In the genomic region with DNA sequence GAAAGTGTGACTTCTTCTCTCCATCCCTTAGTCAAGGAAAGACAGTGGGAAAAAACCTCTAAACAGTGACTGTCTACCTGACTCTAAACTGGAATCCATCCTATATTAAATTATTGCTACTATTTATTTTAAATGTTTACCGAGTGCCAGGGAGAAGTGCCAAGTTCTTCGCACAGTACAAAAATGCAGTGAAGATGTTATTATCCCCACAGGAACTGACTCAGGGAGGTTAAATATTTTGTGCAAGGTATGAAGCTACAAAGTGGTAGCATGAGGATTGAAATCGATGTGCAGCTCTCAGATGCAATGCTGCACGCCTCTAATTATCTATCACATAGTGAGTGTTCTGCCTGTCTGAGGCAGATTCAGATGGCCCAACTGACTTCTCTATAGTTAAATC, we compare ENCODE assay signal across 23 cellular contexts.
DNase-seq lines count a peak whose midpoint lies in the region; ATAC-seq, FAIRE-seq and TF ChIP-seq lines count a peak whose summit lies in the region.
"Had no signal": no experiment of that assay in that cellular context is flagged by ENCODE, and none has a peak within 500 bp of the region (broad histone marks: within the 10 kb centered on the region; RNA-seq: fewer than 3 reads in every experiment).

No MANE protein-coding gene starts in this region.

- no peak for TF ChIP-seq RAD21 in H1 (IDR thresholded peaks at IDR 0.05 in 1 of 2, conservative IDR thresholded peaks at IDR 0.05 in 1 of 2; ENCODE audit: low read depth in 2 of 2, low read length in 2 of 2)

- H2BK5ac ChIP-seq in H1 (ENCODE audit: low read depth, low read length) = peak overlapping the region; percentile 49; the same call in 1 of the 2 replicates

- no peak overlapping the region for H4K91ac ChIP-seq in H1 (replicated peaks; ENCODE audit: insufficient read length, low read length)

- no peak overlapping the region for H3K56ac ChIP-seq in H1 (replicated peaks; ENCODE audit: insufficient read length, low read depth, low read length)

- no peaks in the 10 kb centered on the region for H3K9me3 Mint-ChIP-seq in MCF 10A (ENCODE audit: unreplicated experiment)
- no peaks in the 10 kb centered on the region for H3K9me3 Mint-ChIP-seq in Caco-2 (ENCODE audit: unreplicated experiment)
- H3K9me3 Mint-ChIP-seq: HFFc6 had no signal

- TF ChIP-seq EP300 in H1 (IDR thresholded peaks at IDR 0.05; ENCODE audit: borderline replicate concordance in 1 of 2, low read depth in 2 of 2, low read length in 2 of 2) = no peak

- no peak overlapping the region for H2BK20ac ChIP-seq in H1 (ENCODE audit: low read length)

- H3K27me3 Mint-ChIP-seq in MCF 10A (ENCODE audit: insufficient read depth, unreplicated experiment) (no peaks in the 10 kb centered on the region), Caco-2 (ENCODE audit: insufficient read depth, unreplicated experiment) (no peaks in the 10 kb centered on the region)

- TF ChIP-seq POLR2A in H1 (IDR thresholded peaks at IDR 0.05; ENCODE audit: control extremely low read depth in 1 of 2, low read depth in 2 of 2, low read length in 2 of 2) = no peak

- H3K4me1 ChIP-seq in mammary epithelial cell (ENCODE audit: insufficient read depth, low read length) = peaks cover 6% of the 10 kb centered on the region
- H3K4me1 ChIP-seq in RWPE2 (ENCODE audit: insufficient read depth, poor library complexity, severe bottlenecking) = no peaks in the 10 kb centered on the region
- 0 out of 7 replicates have a peak, but pooled peaks cover 0 to 4% (median 0%) of the 10 kb centered on the region in 4 experiments for H3K4me1 ChIP-seq in H1 (replicated peaks in 1 of 4; ENCODE audit: control insufficient read depth in 3 of 4, insufficient read depth in 4 of 4, low read length in 3 of 4)
- H3K4me1 ChIP-seq in Caco-2 = no peaks in the 10 kb centered on the region
- H3K4me1 ChIP-seq: HAP-1 had no signal

- H3K14ac ChIP-seq in H1 (ENCODE audit: insufficient read length) = no peak overlapping the region

- H3K4me2 ChIP-seq in mammary epithelial cell (ENCODE audit: insufficient read depth, low read depth, low read length) (no peak overlapping the region), H1 (ENCODE audit: insufficient read depth in 1 of 2, low read depth in 2 of 2, low read length in 2 of 2) (no peak overlapping the region)

- H3K4me3 Mint-ChIP-seq in MCF 10A (ENCODE audit: unreplicated experiment) (no peak overlapping the region), Caco-2 (ENCODE audit: unreplicated experiment) (no peak overlapping the region)
- H3K4me3 Mint-ChIP-seq: HFFc6 had no signal

- BruUV-seq in MCF 10A (replicated peaks; lab: Mats Ljungman, UMichigan) = no TSS peak
- no TSS peak for BruUV-seq in mammary epithelial cell (replicated peaks; lab: Mats Ljungman, UMichigan)
- no TSS peak for BruUV-seq in Caco-2 (replicated peaks; lab: Mats Ljungman, UMichigan)

- H3K79me1 ChIP-seq in H1 (ENCODE audit: low read depth, low read length) = no peaks in the 10 kb centered on the region

- no peaks in the 10 kb centered on the region for H3K36me3 ChIP-seq in mammary epithelial cell (ENCODE audit: insufficient read depth, low read length)
- no peaks in the 10 kb centered on the region for H3K36me3 ChIP-seq in RWPE2 (ENCODE audit: low read depth)
- no peaks in the 10 kb centered on the region for H3K36me3 ChIP-seq in H1 (ENCODE audit: control insufficient read depth in 2 of 4, insufficient read depth in 4 of 4, low read length in 3 of 4)
- no peaks in the 10 kb centered on the region for H3K36me3 ChIP-seq in Caco-2 (ENCODE audit: control insufficient read depth, insufficient read depth, low read length)
- H3K36me3 ChIP-seq: HAP-1, MG63 had no signal

- H3K9ac ChIP-seq in mammary epithelial cell (ENCODE audit: insufficient read depth, low read length) = no peak overlapping the region
- H3K9ac ChIP-seq in H1 (replicated peaks in 1 of 4; ENCODE audit: extremely low read depth in 1 of 4, low read depth in 3 of 4, low read length in 3 of 4) = no peak overlapping the region
- H3K9ac ChIP-seq: GM23248 had no signal

- no peak overlapping the region for H2BK120ac ChIP-seq in H1 (replicated peaks; ENCODE audit: low read depth, low read length)

- no peak overlapping the region for H4K8ac ChIP-seq in H1 (ENCODE audit: extremely low read depth, insufficient read depth, low read length)

- no peak overlapping the region for H3K4ac ChIP-seq in H1 (replicated peaks; ENCODE audit: insufficient read length, low read depth, low read length)

- H3K27me3 ChIP-seq in mammary epithelial cell (ENCODE audit: insufficient read depth, low read length) (no peaks in the 10 kb centered on the region), RWPE2 (ENCODE audit: insufficient read depth, poor library complexity, severe bottlenecking) (no peaks in the 10 kb centered on the region), H1 (replicated peaks in 1 of 4; ENCODE audit: control insufficient read depth in 3 of 4, extremely low read depth in 1 of 4, insufficient read depth in 3 of 4, low read length in 3 of 4) (no peaks in the 10 kb centered on the region), Caco-2 (replicated peaks; ENCODE audit: control insufficient read depth, insufficient read depth, low read length) (no peaks in the 10 kb centered on the region)
- H3K27me3 ChIP-seq: MG63 had no signal

- peak overlapping the region; percentile 33 for H3K27ac Mint-ChIP-seq in MCF 10A (ENCODE audit: low read depth, unreplicated experiment)
- no peak overlapping the region for H3K27ac Mint-ChIP-seq in Caco-2 (ENCODE audit: unreplicated experiment)
- H3K27ac Mint-ChIP-seq: HFFc6 had no signal

- DNase-seq in MCF 10A (ENCODE audit: unreplicated experiment) (no peak), mammary epithelial cell (no peak), RWPE2 (ENCODE audit: low spot score) (no peak), H1 (ENCODE audit: low read depth in 1 of 2, low spot score in 2 of 2) (no peak), Caco-2 (no peak), NCI-H82 (lab: John Stamatoyannopoulos, UW) (no peak), omental fat pad (ENCODE audit: low spot score) (no peak)
- DNase-seq: 8988T; GM23248; HFFc6; Kasumi-1; MG63; NCI-H1105 treated with DMSO at 0.1 percent for 48 hours; NCI-H146; NCI-H2029; NCI-H226; NCI-H510A; NK-92 treated with Interleukin-12 subunit alpha and Interleukin-12 subunit beta, amount 100 ng/mL, for 24 hours; SIG-M5 had no signal

- in situ Hi-C loops in mammary epithelial cell (cut with MboI; ENCODE audit: low sequenced_read_pairs in 2 of 2) = loop anchor here in 1 of 2 donors (10.0 kb wide), 1 partner anchor 274 kb away; no protein-coding TSS in a partner anchor

- no peak overlapping the region for H2AK5ac ChIP-seq in H1 (ENCODE audit: low read depth, low read length)

- peaks cover 28% of the 10 kb centered on the region for H3K36me3 Mint-ChIP-seq in MCF 10A (ENCODE audit: insufficient read depth, unreplicated experiment)
- peaks cover 4% of the 10 kb centered on the region for H3K36me3 Mint-ChIP-seq in Caco-2 (ENCODE audit: insufficient read depth, unreplicated experiment)

- ATAC-seq in RWPE2 (ENCODE audit: low read depth) (peak; percentile 40; the same call in 1 of the 3 replicates), GM21528 (IDR thresholded peaks at IDR 0.05; ENCODE audit: low FRiP score, unreplicated experiment) (no peak), omental fat pad (ENCODE audit: low FRiP score) (no peak)
- ATAC-seq: K562 had no signal

- no peak overlapping the region for H2BK12ac ChIP-seq in H1 (ENCODE audit: low read depth, low read length)

- no peak overlapping the region for H2AFZ ChIP-seq in mammary epithelial cell (ENCODE audit: low read depth, low read length)
- H2AFZ ChIP-seq in H1 (ENCODE audit: low read length) = no peak overlapping the region
- H2AFZ ChIP-seq: GM23248 had no signal

- WGBS in mammary epithelial cell (ENCODE audit: low coverage, missing lambda C conversion rate) = 62% methylated on average over 4 of the region's 4 CpGs
- WGBS in H1 (ENCODE audit: extremely low coverage in 1 of 2, insufficient coverage in 1 of 2, insufficient read length in 1 of 2, insufficient replicate concordance in 2 of 2, low coverage in 1 of 2, low lambda C conversion rate in 2 of 2, missing lambda C conversion rate in 1 of 2), 2 experiments = 90% methylated on average over 4 of the region's 4 CpGs; no CpG with 5 or more reads in 1 of the 2 experiments

- no peak overlapping the region for H3K4me3 ChIP-seq in mammary epithelial cell (replicated peaks in 1 of 3; ENCODE audit: insufficient read depth in 1 of 3, low read depth in 2 of 3, low read length in 3 of 3)
- H3K4me3 ChIP-seq in RWPE2 (ENCODE audit: severe bottlenecking) = no peak overlapping the region
- no peak overlapping the region for H3K4me3 ChIP-seq in H1 (ENCODE audit: extremely low read depth in 1 of 4, insufficient read depth in 2 of 4, low read depth in 3 of 4, low read length in 4 of 4)
- H3K4me3 ChIP-seq in Caco-2 (ENCODE audit: low read depth, low read length) = no peak overlapping the region
- H3K4me3 ChIP-seq: GM23248, HAP-1, K562, MG63, SK-N-MC had no signal

- H3K18ac ChIP-seq in H1 (ENCODE audit: extremely low read depth, low read length) = no peak overlapping the region; the same call in 1 of the 2 replicates

- TF ChIP-seq CTCF in MCF 10A (IDR thresholded peaks at IDR 0.05; ENCODE audit: unreplicated experiment) = no peak
- TF ChIP-seq CTCF in mammary epithelial cell (conservative IDR thresholded peaks at IDR 0.05 in 1 of 2, IDR thresholded peaks at IDR 0.05 in 1 of 2; ENCODE audit: extremely low read depth in 1 of 2, insufficient read depth in 1 of 2, low read depth in 1 of 2, low read length in 2 of 2) = no peak
- TF ChIP-seq CTCF in RWPE2 (IDR thresholded peaks at IDR 0.05; ENCODE audit: poor library complexity, severe bottlenecking) = no peak
- TF ChIP-seq CTCF in H1 (IDR thresholded peaks at IDR 0.05; ENCODE audit: control extremely low read depth in 1 of 3, insufficient read depth in 1 of 3, low read depth in 1 of 3, low read length in 3 of 3) = no peak
- TF ChIP-seq CTCF in Caco-2 (IDR thresholded peaks at IDR 0.05; ENCODE audit: insufficient read depth in 1 of 2, low read depth in 1 of 2, low read length in 1 of 2, severe bottlenecking in 1 of 2, unreplicated experiment in 1 of 2) = no peak
- TF ChIP-seq CTCF in omental fat pad (IDR thresholded peaks at IDR 0.05) = no peak

- no peak for FAIRE-seq in H1 (lab: Jason Lieb, UNC)
- FAIRE-seq: K562 had no signal

- H3K23ac ChIP-seq in H1 (ENCODE audit: insufficient read length) = no peak overlapping the region

- H2BK15ac ChIP-seq in H1 (ENCODE audit: low read length) = no peak overlapping the region

- peaks cover 24% of the 10 kb centered on the region for H3K4me1 Mint-ChIP-seq in MCF 10A (ENCODE audit: insufficient read depth, unreplicated experiment)
- H3K4me1 Mint-ChIP-seq in Caco-2 (ENCODE audit: low read depth, unreplicated experiment) = no peaks in the 10 kb centered on the region

- POLR2A ChIA-PET in MCF 10A (lab: Yijun Ruan, JAX) = no interaction called here
- POLR2A ChIA-PET in H1 (lab: Charles Lee; ENCODE audit: partially characterized antibody) = no interaction called here
- POLR2A ChIA-PET in Caco-2 (lab: Charles Lee) = no interaction called here

- no peak overlapping the region for H4K5ac ChIP-seq in H1 (ENCODE audit: insufficient read length, low read depth, low read length)

- H3K9me3 ChIP-seq in mammary epithelial cell (replicated peaks; ENCODE audit: insufficient read depth, low read length) = no peaks in the 10 kb centered on the region
- no peaks in the 10 kb centered on the region for H3K9me3 ChIP-seq in RWPE2 (ENCODE audit: severe bottlenecking)
- H3K9me3 ChIP-seq in H1 (ENCODE audit: insufficient read depth in 2 of 2, low read depth in 1 of 2, low read length in 1 of 2) = peaks cover 0 to 3% of the 10 kb centered on the region in 2 experiments; a peak in 1 of 4 replicates
- no peaks in the 10 kb centered on the region for H3K9me3 ChIP-seq in Caco-2
- H3K9me3 ChIP-seq: HAP-1, MG63 had no signal

- intact Hi-C loops in MCF 10A (cut with micrococcal nuclease) = no loop called here
- intact Hi-C loops in mammary epithelial cell (cut with micrococcal nuclease) = no loop called here
- intact Hi-C loops in Caco-2 (cut with micrococcal nuclease; ENCODE audit: unreplicated experiment) = loop anchor here (10.0 kb wide), 1 partner anchor 94 kb away; no protein-coding TSS in a partner anchor

- H3K79me2 ChIP-seq in mammary epithelial cell (ENCODE audit: insufficient read depth, low read length) (no peaks in the 10 kb centered on the region), H1 (ENCODE audit: control insufficient read depth in 1 of 2, insufficient read depth in 2 of 2, low read length in 2 of 2) (no peaks in the 10 kb centered on the region)

- H3K27ac ChIP-seq in mammary epithelial cell (ENCODE audit: insufficient read depth, low read depth, low read length) = no peak overlapping the region
- H3K27ac ChIP-seq in RWPE2 (ENCODE audit: poor library complexity, severe bottlenecking) = no peak overlapping the region
- H3K27ac ChIP-seq in H1 (ENCODE audit: low read depth, low read length) = no peak overlapping the region
- H3K27ac ChIP-seq: GM23248, SK-N-MC had no signal

- dilution Hi-C loops in mammary epithelial cell (cut with HindIII; ENCODE audit: low sequenced_read_pairs) = no loop called here

- H4K20me1 ChIP-seq in mammary epithelial cell (ENCODE audit: insufficient read depth, low read length) = no peaks in the 10 kb centered on the region
- H4K20me1 ChIP-seq in H1 (replicated peaks in 1 of 2; ENCODE audit: control insufficient read depth in 1 of 2, insufficient read depth in 2 of 2, low read length in 2 of 2) = no peaks in the 10 kb centered on the region

- H3K23me2 ChIP-seq in H1 (ENCODE audit: low read depth, low read length) = no peaks in the 10 kb centered on the region

- CTCF ChIA-PET in MCF 10A (lab: Yijun Ruan, JAX) = interaction anchor here (0.5 to 12.3 kb wide), 6 partner anchors 9 to 271 kb away, joined by 3 to 100 read pairs (median 18); a partner anchor contains a TSS
- CTCF ChIA-PET in mammary epithelial cell (lab: Charles Lee; ENCODE audit: low non-redundant PET) = no interaction called here
- CTCF ChIA-PET in H1 (lab: Charles Lee; ENCODE audit: partially characterized antibody) = interaction anchor here (0.6 to 6.1 kb wide), 6 partner anchors 8 to 526 kb away, joined by 3 to 56 read pairs (median 6); no protein-coding TSS in a partner anchor
- CTCF ChIA-PET in Caco-2 (lab: Charles Lee) = no interaction called here

Comparison
In these comparisons a context has a peak if more than half of its experiments do, and no peak if none do; other contexts are left out.
1. CTCF ChIA-PET loops: an anchor here in MCF 10A (0.5 to 12.3 kb wide) and H1 (0.6 to 6.1 kb wide); none called in mammary epithelial cell and Caco-2.